Comparison of ENCODE assay signal across 20 cellular contexts in the genomic region with DNA sequence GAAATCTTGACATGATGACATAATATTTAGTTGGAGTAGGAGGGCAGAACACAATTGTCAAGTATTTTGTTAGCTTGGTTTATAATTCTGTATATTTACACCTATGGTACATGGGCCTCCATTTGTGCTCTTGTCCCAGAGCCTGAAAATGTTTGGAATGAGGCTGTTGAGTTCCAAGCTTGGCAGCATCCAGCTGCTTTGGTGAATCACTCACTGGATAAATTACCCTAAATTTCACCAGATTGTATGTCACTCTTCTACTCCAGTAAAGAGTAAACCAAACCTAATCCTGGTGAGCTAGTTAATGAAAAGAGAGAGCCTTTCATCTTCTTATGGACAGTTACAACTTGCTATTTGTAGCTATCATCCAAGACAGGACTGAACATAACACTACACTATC.
DNase-seq lines count a peak whose midpoint lies in the region; ATAC-seq and TF ChIP-seq lines count a peak whose summit lies in the region.
"Had no signal": no experiment of that assay in that cellular context is flagged by ENCODE, and none has a peak within 500 bp of the region (broad histone marks: within the 10 kb centered on the region; RNA-seq: fewer than 3 reads in every experiment).

No MANE protein-coding gene starts in this region.

- peak overlapping the region; percentile 15 for H2AFZ ChIP-seq in smooth muscle cell (ENCODE audit: low read depth)

- no peaks in the 10 kb centered on the region for H4K20me1 ChIP-seq in smooth muscle cell (ENCODE audit: low read depth)

- H3K9me3 ChIP-seq in smooth muscle cell (replicated peaks; ENCODE audit: low read depth) = peaks cover 6% of the 10 kb centered on the region
- H3K9me3 ChIP-seq: A549, SJCRH30 had no signal

- peaks cover 4% of the 10 kb centered on the region for H3K4me1 ChIP-seq in smooth muscle cell (ENCODE audit: low read depth)
- H3K4me1 ChIP-seq: A549, SJCRH30 had no signal

- H3K4me3 Mint-ChIP-seq in nephron progenitor cell (no peak overlapping the region), WTC11 (no peak overlapping the region)
- H3K4me3 Mint-ChIP-seq: CD4-positive, CD25-positive, alpha-beta regulatory T cell; H9 had no signal

- H3K4me3 ChIP-seq in choroid plexus epithelial cell (ENCODE audit: low read depth, low read length) (no peak overlapping the region), fibroblast of pulmonary artery (replicated peaks; ENCODE audit: low read depth, low read length) (no peak overlapping the region), smooth muscle cell (no peak overlapping the region)
- H3K4me3 ChIP-seq: A549, SJCRH30 had no signal

- H3K27ac ChIP-seq in smooth muscle cell (ENCODE audit: low read depth) = no peak overlapping the region
- H3K27ac ChIP-seq: A549, SJCRH30 had no signal

- DNase-seq in LHCN-M2 (ENCODE audit: low read depth) = peak; percentile 36
- peak; percentile 20 for DNase-seq in choroid plexus epithelial cell (ENCODE audit: low read depth)
- peak; percentile 4 for DNase-seq in fibroblast of pulmonary artery (ENCODE audit: low read depth)
- no peak for DNase-seq in smooth muscle cell (lab: John Stamatoyannopoulos, UW; ENCODE audit: unreplicated experiment)
- DNase-seq in activated CD4-positive, alpha-beta T cell treated with anti-CD3 and anti-CD28 coated beads for 4 hours = no peak
- no peak for DNase-seq in nephron progenitor cell
- DNase-seq in WTC11 (ENCODE audit: low spot score) = no peak
- DNase-seq: CD4-positive, CD25-positive, alpha-beta regulatory T cell; COR-L47; DMS79 treated with DMSO at 0.1 percent for 48 hours; H9; KG1; NCI-H1105 treated with DMSO at 0.1 percent for 48 hours; NCI-H1694; NCI-H2081; NCI-H2171 treated with DMSO at 0.1 percent for 48 hours; NCI-H526 treated with DMSO at 0.1 percent for 48 hours; OCI-M1; SJCRH30 had no signal

- POLR2A ChIA-PET in WTC11 (lab: Charles Lee) = no interaction called here

- H3K27ac Mint-ChIP-seq in nephron progenitor cell (no peak overlapping the region), WTC11 (no peak overlapping the region)
- H3K27ac Mint-ChIP-seq: CD4-positive, CD25-positive, alpha-beta regulatory T cell; H9 had no signal

- no peaks in the 10 kb centered on the region for H3K27me3 Mint-ChIP-seq in nephron progenitor cell (ENCODE audit: low read depth, poor library complexity)
- H3K27me3 Mint-ChIP-seq in WTC11 (ENCODE audit: low read depth) = no peaks in the 10 kb centered on the region
- H3K27me3 Mint-ChIP-seq: CD4-positive, CD25-positive, alpha-beta regulatory T cell had no signal

- no peaks in the 10 kb centered on the region for H3F3A ChIP-seq in smooth muscle cell (ENCODE audit: low read depth)

- H3K36me3 ChIP-seq in smooth muscle cell (ENCODE audit: low read depth) = no peaks in the 10 kb centered on the region
- H3K36me3 ChIP-seq: SJCRH30 had no signal

- H3K36me3 Mint-ChIP-seq in nephron progenitor cell (ENCODE audit: low read depth) (no peaks in the 10 kb centered on the region), WTC11 (peaks cover 24% of the 10 kb centered on the region)
- H3K36me3 Mint-ChIP-seq: CD4-positive, CD25-positive, alpha-beta regulatory T cell had no signal

- peaks cover 16% of the 10 kb centered on the region for H3K9me3 Mint-ChIP-seq in nephron progenitor cell
- peaks cover 25% of the 10 kb centered on the region for H3K9me3 Mint-ChIP-seq in WTC11

- no peaks in the 10 kb centered on the region for H3K27me3 ChIP-seq in smooth muscle cell (ENCODE audit: low read depth)
- H3K27me3 ChIP-seq: SJCRH30 had no signal

- no peak for ATAC-seq in WTC11
- ATAC-seq: A549 had no signal

- CTCF ChIA-PET in WTC11 (lab: Charles Lee) = no interaction called here

- TF ChIP-seq CTCF in choroid plexus epithelial cell (conservative IDR thresholded peaks at IDR 0.05; ENCODE audit: low read depth, low read length) = no peak
- no peak for TF ChIP-seq CTCF in fibroblast of pulmonary artery (IDR thresholded peaks at IDR 0.05; ENCODE audit: low read length, missing control alignments)
- no peak for TF ChIP-seq CTCF in smooth muscle cell (IDR thresholded peaks at IDR 0.05; ENCODE audit: borderline replicate concordance, insufficient read depth, poor library complexity, severe bottlenecking)
- no peak for TF ChIP-seq CTCF in nephron progenitor cell (IDR thresholded peaks at IDR 0.05)
- TF ChIP-seq CTCF in WTC11 (IDR thresholded peaks at IDR 0.05) = no peak

- no peak overlapping the region for H3K9ac ChIP-seq in smooth muscle cell (ENCODE audit: low read depth)

- no peaks in the 10 kb centered on the region for H3K79me2 ChIP-seq in smooth muscle cell (ENCODE audit: low read depth)

- peak overlapping the region; percentile 22 for H3K4me2 ChIP-seq in smooth muscle cell
- H3K4me2 ChIP-seq: A549 had no signal

- H3K4me1 Mint-ChIP-seq in nephron progenitor cell (no peaks in the 10 kb centered on the region), WTC11 (no peaks in the 10 kb centered on the region)
- H3K4me1 Mint-ChIP-seq: CD4-positive, CD25-positive, alpha-beta regulatory T cell; H9 had no signal

TF ChIP-seq in WTC11, 78 proteins besides CTCF, POLR2A, EP300 and RAD21:
- TF ChIP-seq, protein P1, sequence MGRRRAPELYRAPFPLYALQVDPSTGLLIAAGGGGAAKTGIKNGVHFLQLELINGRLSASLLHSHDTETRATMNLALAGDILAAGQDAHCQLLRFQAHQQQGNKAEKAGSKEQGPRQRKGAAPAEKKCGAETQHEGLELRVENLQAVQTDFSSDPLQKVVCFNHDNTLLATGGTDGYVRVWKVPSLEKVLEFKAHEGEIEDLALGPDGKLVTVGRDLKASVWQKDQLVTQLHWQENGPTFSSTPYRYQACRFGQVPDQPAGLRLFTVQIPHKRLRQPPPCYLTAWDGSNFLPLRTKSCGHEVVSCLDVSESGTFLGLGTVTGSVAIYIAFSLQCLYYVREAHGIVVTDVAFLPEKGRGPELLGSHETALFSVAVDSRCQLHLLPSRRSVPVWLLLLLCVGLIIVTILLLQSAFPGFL (CRISPR knock-in tag; IDR thresholded peaks at IDR 0.05; ENCODE audit: borderline replicate concordance) = no peak
- TF ChIP-seq ZNF423 (CRISPR knock-in tag; IDR thresholded peaks at IDR 0.05) = no peak
- TF ChIP-seq RELA (CRISPR knock-in tag; IDR thresholded peaks at IDR 0.05; ENCODE audit: borderline replicate concordance) = no peak
- no peak for TF ChIP-seq SMAD3 (CRISPR knock-in tag; IDR thresholded peaks at IDR 0.05; ENCODE audit: borderline replicate concordance)
- TF ChIP-seq HMGA2 (CRISPR knock-in tag; IDR thresholded peaks at IDR 0.05) = no peak
- no peak for TF ChIP-seq ESRRA (CRISPR knock-in tag; IDR thresholded peaks at IDR 0.05; ENCODE audit: borderline replicate concordance)
- no peak for TF ChIP-seq NR1H2 (CRISPR knock-in tag; IDR thresholded peaks at IDR 0.05)
- no peak for TF ChIP-seq ZNF232 (CRISPR knock-in tag; IDR thresholded peaks at IDR 0.05)
- TF ChIP-seq, protein P2, sequence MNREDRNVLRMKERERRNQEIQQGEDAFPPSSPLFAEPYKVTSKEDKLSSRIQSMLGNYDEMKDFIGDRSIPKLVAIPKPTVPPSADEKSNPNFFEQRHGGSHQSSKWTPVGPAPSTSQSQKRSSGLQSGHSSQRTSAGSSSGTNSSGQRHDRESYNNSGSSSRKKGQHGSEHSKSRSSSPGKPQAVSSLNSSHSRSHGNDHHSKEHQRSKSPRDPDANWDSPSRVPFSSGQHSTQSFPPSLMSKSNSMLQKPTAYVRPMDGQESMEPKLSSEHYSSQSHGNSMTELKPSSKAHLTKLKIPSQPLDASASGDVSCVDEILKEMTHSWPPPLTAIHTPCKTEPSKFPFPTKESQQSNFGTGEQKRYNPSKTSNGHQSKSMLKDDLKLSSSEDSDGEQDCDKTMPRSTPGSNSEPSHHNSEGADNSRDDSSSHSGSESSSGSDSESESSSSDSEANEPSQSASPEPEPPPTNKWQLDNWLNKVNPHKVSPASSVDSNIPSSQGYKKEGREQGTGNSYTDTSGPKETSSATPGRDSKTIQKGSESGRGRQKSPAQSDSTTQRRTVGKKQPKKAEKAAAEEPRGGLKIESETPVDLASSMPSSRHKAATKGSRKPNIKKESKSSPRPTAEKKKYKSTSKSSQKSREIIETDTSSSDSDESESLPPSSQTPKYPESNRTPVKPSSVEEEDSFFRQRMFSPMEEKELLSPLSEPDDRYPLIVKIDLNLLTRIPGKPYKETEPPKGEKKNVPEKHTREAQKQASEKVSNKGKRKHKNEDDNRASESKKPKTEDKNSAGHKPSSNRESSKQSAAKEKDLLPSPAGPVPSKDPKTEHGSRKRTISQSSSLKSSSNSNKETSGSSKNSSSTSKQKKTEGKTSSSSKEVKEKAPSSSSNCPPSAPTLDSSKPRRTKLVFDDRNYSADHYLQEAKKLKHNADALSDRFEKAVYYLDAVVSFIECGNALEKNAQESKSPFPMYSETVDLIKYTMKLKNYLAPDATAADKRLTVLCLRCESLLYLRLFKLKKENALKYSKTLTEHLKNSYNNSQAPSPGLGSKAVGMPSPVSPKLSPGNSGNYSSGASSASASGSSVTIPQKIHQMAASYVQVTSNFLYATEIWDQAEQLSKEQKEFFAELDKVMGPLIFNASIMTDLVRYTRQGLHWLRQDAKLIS (CRISPR knock-in tag; IDR thresholded peaks at IDR 0.05; ENCODE audit: borderline replicate concordance) = no peak

Comparison
In these comparisons a context has a peak if more than half of its experiments do, and no peak if none do; other contexts are left out.
1. DNase-seq: peak in LHCN-M2 (single experiment), choroid plexus epithelial cell (single experiment) and fibroblast of pulmonary artery (single experiment); none in smooth muscle cell (single experiment), activated CD4-positive, alpha-beta T cell treated with anti-CD3 and anti-CD28 coated beads for 4 hours (0 of 2), nephron progenitor cell (single experiment) and WTC11 (single experiment).